8 cellular contexts compared by ENCODE assay signal in genomic region chr1:107750364-107750959, GRCh38.
A peak's percentile ranks its signal among the peaks of the same experiment; 100 is the strongest.
DNase-seq lines count a peak whose midpoint lies in the region; ATAC-seq, FAIRE-seq and TF ChIP-seq lines count a peak whose summit lies in the region.

No MANE protein-coding gene starts in this region.

- H3K9ac ChIP-seq in endothelial cell of umbilical vein (replicated peaks; ENCODE audit: extremely low read depth, insufficient read depth, low read length), result no peak overlapping the region

- H3K9me3 ChIP-seq in endothelial cell of umbilical vein (replicated peaks; ENCODE audit: control insufficient read depth, insufficient read depth, low read length), result no peaks in the 10 kb centered on the region
- H3K9me3 ChIP-seq in mucosa of descending colon, result no peaks in the 10 kb centered on the region
- H3K9me3 ChIP-seq in vagina, result no peaks in the 10 kb centered on the region

- ATAC-seq in mucosa of descending colon, result peak; percentile 92
- no peak for ATAC-seq in GM21390 (IDR thresholded peaks at IDR 0.05; ENCODE audit: unreplicated experiment)

- H2AFZ ChIP-seq in endothelial cell of umbilical vein (ENCODE audit: low read depth, low read length), result no peak overlapping the region

- BruUV-seq in endothelial cell of umbilical vein (replicated peaks; lab: Mats Ljungman, UMichigan), result no TSS peak

- no peaks in the 10 kb centered on the region for H3K9me1 ChIP-seq in endothelial cell of umbilical vein (replicated peaks; ENCODE audit: control insufficient read depth, extremely low read depth, insufficient read depth, low read length)

- CTCF ChIA-PET in endothelial cell of umbilical vein (lab: Charles Lee), result interaction anchor here (0.8 to 1.4 kb wide), 6 partner anchors 10 to 474 kb away, joined by 4 to 5 read pairs (median 4); no protein-coding TSS in a partner anchor

- TF ChIP-seq CTCF in AG10803 (conservative IDR thresholded peaks at IDR 0.05; ENCODE audit: low read length) (peak; percentile 89), GM12865 (IDR thresholded peaks at IDR 0.05; ENCODE audit: insufficient read depth, low read depth, low read length, missing control alignments) (peak; percentile 74), endothelial cell of umbilical vein (IDR thresholded peaks at IDR 0.05; ENCODE audit: extremely low read depth in 1 of 2, insufficient read depth in 1 of 2, low read depth in 1 of 2, low read length in 2 of 2) (peak; percentile 57 to 65), mucosa of descending colon (IDR thresholded peaks at IDR 0.05) (no peak), vagina (IDR thresholded peaks at IDR 0.05) (peak in 2 of 3 experiments; percentile 42 to 47)

- peak; percentile 77 for DNase-seq in AG10803 (ENCODE audit: low read depth)
- peak; percentile 70 for DNase-seq in GM12865 (ENCODE audit: low read depth)
- peak; percentile 48 for DNase-seq in NCI-H128 (lab: John Stamatoyannopoulos, UW; ENCODE audit: unreplicated experiment)
- DNase-seq in SK-N-DZ (ENCODE audit: low spot score), result peak; percentile 76
- DNase-seq in endothelial cell of umbilical vein (ENCODE audit: low read depth, low spot score), result peak; percentile 42
- DNase-seq in mucosa of descending colon, result peak in 2 of 3 donors; percentile 69 to 94
- DNase-seq in vagina (ENCODE audit: extremely low spot score in 2 of 2), result no peak

- dilution Hi-C loops in endothelial cell of umbilical vein (cut with MboI; ENCODE audit: extremely low pct_ligation_motif_present, low sequenced_read_pairs), result no loop called here

- POLR2A ChIA-PET in endothelial cell of umbilical vein (lab: Charles Lee), result no interaction called here

- H3K4me1 ChIP-seq in endothelial cell of umbilical vein (ENCODE audit: control insufficient read depth, extremely low read depth, insufficient read depth, low read length) (no peaks in the 10 kb centered on the region), mucosa of descending colon (ENCODE audit: low read depth) (no peaks in the 10 kb centered on the region), vagina (no peaks in the 10 kb centered on the region)

- H4K20me1 ChIP-seq in endothelial cell of umbilical vein (replicated peaks; ENCODE audit: control insufficient read depth, extremely low read depth, insufficient read depth, low read length), result no peaks in the 10 kb centered on the region

- H3K36me3 ChIP-seq in endothelial cell of umbilical vein (ENCODE audit: control insufficient read depth in 2 of 2, extremely low read depth in 1 of 2, insufficient read depth in 2 of 2, low read length in 2 of 2), result no peaks in the 10 kb centered on the region
- H3K36me3 ChIP-seq in mucosa of descending colon (ENCODE audit: low read depth), result no peaks in the 10 kb centered on the region
- H3K36me3 ChIP-seq in vagina, result no peaks in the 10 kb centered on the region

- no peak overlapping the region for H3K4me3 ChIP-seq in AG10803 (ENCODE audit: low read length)
- no peak overlapping the region for H3K4me3 ChIP-seq in GM12865 (ENCODE audit: low read depth, low read length)
- H3K4me3 ChIP-seq in endothelial cell of umbilical vein (replicated peaks in 1 of 3; ENCODE audit: insufficient read depth in 1 of 3, low read depth in 1 of 3, low read length in 3 of 3), result no peak overlapping the region
- no peak overlapping the region for H3K4me3 ChIP-seq in mucosa of descending colon
- H3K4me3 ChIP-seq in vagina, result no peak overlapping the region

- H3K27me3 ChIP-seq in endothelial cell of umbilical vein (ENCODE audit: control insufficient read depth in 2 of 2, insufficient read depth in 2 of 2, low read length in 2 of 2) (no peaks in the 10 kb centered on the region), vagina (no peaks in the 10 kb centered on the region)

- H3K4me2 ChIP-seq in endothelial cell of umbilical vein (ENCODE audit: insufficient read depth, low read length), result no peak overlapping the region

- TF ChIP-seq POLR2A in endothelial cell of umbilical vein (IDR thresholded peaks at IDR 0.05; ENCODE audit: low read depth, low read length) (no peak), vagina (IDR thresholded peaks at IDR 0.05) (no peak)

- peak; percentile 66 for FAIRE-seq in endothelial cell of umbilical vein (lab: Jason Lieb, UNC)

- intact Hi-C loops in endothelial cell of umbilical vein (cut with micrococcal nuclease) (loop anchor here (1.0 kb wide), 2 partner anchors 320 to 473 kb away; no protein-coding TSS in a partner anchor), mucosa of descending colon (cut with DNase I, micrococcal nuclease) (loop anchor here (5.0 to 10.0 kb wide), 3 partner anchors 318 to 476 kb away; no protein-coding TSS in a partner anchor), vagina (cut with DNase I) (no loop called here)

- no peaks in the 10 kb centered on the region for H3K79me2 ChIP-seq in endothelial cell of umbilical vein (ENCODE audit: control insufficient read depth, insufficient read depth, low read length)

- no peak overlapping the region for H3K27ac ChIP-seq in endothelial cell of umbilical vein (ENCODE audit: insufficient read depth, low read depth, low read length)
- no peak overlapping the region for H3K27ac ChIP-seq in vagina

TF ChIP-seq in endothelial cell of umbilical vein, 7 proteins besides CTCF, POLR2A, EP300 and RAD21:
- TF ChIP-seq EZH2 (IDR thresholded peaks at IDR 0.05; ENCODE audit: borderline replicate concordance, low read depth, low read length, severe bottlenecking), result no peak
- TF ChIP-seq GATA2 (IDR thresholded peaks at IDR 0.05; ENCODE audit: insufficient read depth, insufficient read length, low read depth, low read length), result no peak
- TF ChIP-seq FOS (IDR thresholded peaks at IDR 0.05; ENCODE audit: borderline replicate concordance, insufficient read depth, low read length), result no peak
- no peak for TF ChIP-seq JUN (IDR thresholded peaks at IDR 0.05; ENCODE audit: borderline replicate concordance, insufficient read depth, insufficient read length, low read depth)
- TF ChIP-seq POLR2AphosphoS5 (IDR thresholded peaks at IDR 0.05; ENCODE audit: insufficient read depth, low read depth, low read length), result no peak
- no peak for TF ChIP-seq MYC (IDR thresholded peaks at IDR 0.05; ENCODE audit: low read depth, low read length)
- no peak for TF ChIP-seq MAX (IDR thresholded peaks at IDR 0.05; ENCODE audit: insufficient read depth, insufficient read length)

Comparison
In these comparisons a context has a peak if more than half of its experiments do, and no peak if none do; other contexts are left out.
1. DNase-seq: peak in AG10803 (single experiment), GM12865 (single experiment), NCI-H128 (single experiment), SK-N-DZ (single experiment), endothelial cell of umbilical vein (single experiment) and mucosa of descending colon (2 of 3); none in vagina (0 of 2).